31 cellular contexts compared by ENCODE assay signal in genomic region chr1:169236880-169237279, GRCh38.
"Had no signal": no experiment of that assay in that cellular context is flagged by ENCODE, and none has a peak within 500 bp of the region (broad histone marks: within the 10 kb centered on the region; RNA-seq: fewer than 3 reads in every experiment).

No MANE protein-coding gene starts in this region.

- H3K36me3 ChIP-seq: adrenal gland, cardiac muscle cell, SJCRH30, WERI-Rb-1 had no signal

- H3K27me3 Mint-ChIP-seq: activated CD4-positive, alpha-beta T cell treated with anti-CD3 and anti-CD28 coated beads, Interleukin-2, amount 10 ng/mL, durations not matched to agents 24 days and 14 days; activated CD8-positive, alpha-beta T cell treated with anti-CD3 and anti-CD28 coated beads for 36 hours; activated naive CD4-positive, alpha-beta T cell treated with anti-CD3 and anti-CD28 coated beads, Interleukin-2, amount 50 U/mL, for 24 hours; activated T-helper 17 cell treated with anti-CD3 and anti-CD28 coated beads, Interleukin-2, amount 50 U/mL, for 72 hours; central memory CD8-positive, alpha-beta T cell had no signal

- DNase-seq: activated CD4-positive, alpha-beta T cell treated with anti-CD3 and anti-CD28 coated beads for 1 hour; activated CD4-positive, alpha-beta T cell treated with anti-CD3 and anti-CD28 coated beads, Interleukin-2, amount 10 ng/mL, durations not matched to agents 24 days and 14 days; activated CD4-positive, alpha-beta T cell treated with anti-CD3 and anti-CD28 coated beads, Interleukin-2, amount 50 U/mL, for 4 hours; activated CD4-positive, CD25-positive, alpha-beta regulatory T cell; activated CD8-positive, alpha-beta T cell treated with anti-CD3 and anti-CD28 coated beads for 36 hours; activated effector memory CD4-positive, alpha-beta T cell treated with anti-CD3 and anti-CD28 coated beads, Interleukin-2, amount 50 U/mL, for 16 hours; activated naive CD4-positive, alpha-beta T cell treated with Interleukin-2 at 50 U/mL for 16 hours; activated T-cell treated with anti-CD3 and anti-CD28 coated beads, Interleukin-2, amount 50 U/mL, for 1 hour; activated T-cell treated with anti-CD3 and anti-CD28 coated beads, Interleukin-2, amount 50 U/mL, for 72 hours; Kasumi-1; KG1; MM.1S; MV-4-11; NCI-H1092; NCI-H1436 treated with DMSO at 0.1 percent for 48 hours; NCI-H1694 treated with DMSO at 0.1 percent for 48 hours; NCI-H2029; NCI-H345; NCI-H524 treated with DMSO at 0.1 percent for 48 hours; SHP77; T1000; WERI-Rb-1 had no signal

- ATAC-seq: activated CD8-positive, alpha-beta T cell treated with anti-CD3 and anti-CD28 coated beads for 36 hours; activated T-cell treated with anti-CD3 and anti-CD28 coated beads, Interleukin-2, amount 50 U/mL, for 72 hours; activated T-helper 17 cell treated with anti-CD3 and anti-CD28 coated beads, Interleukin-2, amount 50 U/mL, for 72 hours; Panc1 had no signal

- H3K27ac ChIP-seq: cardiac muscle cell, SJCRH30, SK-N-MC, WERI-Rb-1 had no signal

- H3K4me3 Mint-ChIP-seq: activated CD4-positive, alpha-beta T cell treated with anti-CD3 and anti-CD28 coated beads, Interleukin-2, amount 10 ng/mL, durations not matched to agents 24 days and 14 days; activated CD8-positive, alpha-beta T cell treated with anti-CD3 and anti-CD28 coated beads for 36 hours; activated naive CD4-positive, alpha-beta T cell treated with anti-CD3 and anti-CD28 coated beads, Interleukin-2, amount 50 U/mL, for 24 hours; activated T-cell treated with anti-CD3 and anti-CD28 coated beads, Interleukin-2, amount 50 U/mL, for 72 hours; activated T-helper 17 cell treated with anti-CD3 and anti-CD28 coated beads, Interleukin-2, amount 50 U/mL, for 72 hours; brain; central memory CD8-positive, alpha-beta T cell had no signal

- H3K27me3 ChIP-seq: adrenal gland, cardiac muscle cell, SJCRH30 had no signal

- H3K27ac Mint-ChIP-seq: activated CD4-positive, alpha-beta T cell treated with anti-CD3 and anti-CD28 coated beads, Interleukin-2, amount 10 ng/mL, durations not matched to agents 24 days and 14 days; activated CD8-positive, alpha-beta T cell treated with anti-CD3 and anti-CD28 coated beads for 36 hours; activated naive CD4-positive, alpha-beta T cell treated with anti-CD3 and anti-CD28 coated beads, Interleukin-2, amount 50 U/mL, for 24 hours; activated T-cell treated with anti-CD3 and anti-CD28 coated beads, Interleukin-2, amount 50 U/mL, for 72 hours; activated T-helper 17 cell treated with anti-CD3 and anti-CD28 coated beads, Interleukin-2, amount 50 U/mL, for 72 hours; brain had no signal

- H3K9me3 Mint-ChIP-seq: activated CD4-positive, alpha-beta T cell treated with anti-CD3 and anti-CD28 coated beads, Interleukin-2, amount 10 ng/mL, durations not matched to agents 24 days and 14 days; activated CD8-positive, alpha-beta T cell treated with anti-CD3 and anti-CD28 coated beads for 36 hours; activated naive CD4-positive, alpha-beta T cell treated with anti-CD3 and anti-CD28 coated beads, Interleukin-2, amount 50 U/mL, for 24 hours; activated T-cell treated with anti-CD3 and anti-CD28 coated beads, Interleukin-2, amount 50 U/mL, for 72 hours; activated T-helper 17 cell treated with anti-CD3 and anti-CD28 coated beads, Interleukin-2, amount 50 U/mL, for 72 hours; brain; central memory CD8-positive, alpha-beta T cell had no signal

- H3K4me3 ChIP-seq: adrenal gland, cardiac muscle cell, SJCRH30, SK-N-MC had no signal

- H3K9me3 ChIP-seq: adrenal gland, SJCRH30 had no signal

- H3K4me1 Mint-ChIP-seq: activated CD4-positive, alpha-beta T cell treated with anti-CD3 and anti-CD28 coated beads, Interleukin-2, amount 10 ng/mL, durations not matched to agents 24 days and 14 days; activated T-helper 17 cell treated with anti-CD3 and anti-CD28 coated beads, Interleukin-2, amount 50 U/mL, for 72 hours; central memory CD8-positive, alpha-beta T cell had no signal
